In genomic region chr2:27050996-27051901, GRCh38 we compare ENCODE assay signal across 8 cellular contexts. TPM values are rescaled to one million over a fixed set of nuclear protein-coding genes. Genes with fewer than 3 reads are reported as not detected.
DNase-seq lines count a peak whose midpoint lies in the region; ATAC-seq and TF ChIP-seq lines count a peak whose summit lies in the region.

AGBL5 (plus strand) TSS chr2:27051668; CDS start chr2:27052959, 1,291 bp downstream.

- peak within 1 kb of the TSS; percentile 52 for H3K27ac ChIP-seq in PC-3 (ENCODE audit: low read length)
- H3K27ac ChIP-seq in epithelial cell of prostate = peak within 1 kb of the TSS; percentile 76

- H3K4me1 ChIP-seq in PC-3 (ENCODE audit: insufficient read depth, low read length) = peaks cover 17% of the 10 kb centered on the region
- H3K4me1 ChIP-seq in mucosa of descending colon (ENCODE audit: low read depth) = peaks cover 15% of the 10 kb centered on the region

- peak; percentile 94 for DNase-seq in DMS53 (lab: John Stamatoyannopoulos, UW)
- DNase-seq in Jurkat, Clone E6-1 (ENCODE audit: low read depth, low spot score) = peak; percentile 95
- peak; percentile 96 for DNase-seq in PC-3
- DNase-seq in activated T-cell treated with anti-CD3 and anti-CD28 coated beads for 4 hours = peak; percentile 94
- DNase-seq in epithelial cell of prostate (ENCODE audit: low read depth, low spot score) = peak; percentile 60
- peak; percentile 97 to 98 (median 98) for DNase-seq in mucosa of descending colon
- DNase-seq in stimulated activated CD8-positive, alpha-beta memory T cell treated with anti-CD3 and anti-CD28 coated beads, Interleukin-4, amount 100 ng/mL, for 1 hour (ENCODE audit: low read depth in 2 of 2, low spot score in 1 of 2) = peak; percentile 91 to 93

- H3K79me2 ChIP-seq in PC-3 (ENCODE audit: low read length) = no peaks in the 10 kb centered on the region

- no peaks in the 10 kb centered on the region for H3K9me2 ChIP-seq in PC-3 (replicated peaks; ENCODE audit: low read length)

- H3K4me2 ChIP-seq in PC-3 (ENCODE audit: low read length) = peak within 1 kb of the TSS; percentile 94

- H3K27me3 ChIP-seq in PC-3 (ENCODE audit: low read length) = no peaks in the 10 kb centered on the region

- TF ChIP-seq CTCF in PC-3 (conservative IDR thresholded peaks at IDR 0.05; ENCODE audit: low read depth, low read length) (no peak), mucosa of descending colon (IDR thresholded peaks at IDR 0.05) (no peak)

- no peaks in the 10 kb centered on the region for H4K20me1 ChIP-seq in PC-3 (ENCODE audit: low read length)

- H3K36me3 ChIP-seq in PC-3 (ENCODE audit: low read depth, low read length) = no peaks in the 10 kb centered on the region
- H3K36me3 ChIP-seq in mucosa of descending colon (ENCODE audit: low read depth) = no peaks in the 10 kb centered on the region

- ATAC-seq in GM21717 (IDR thresholded peaks at IDR 0.05; ENCODE audit: unreplicated experiment) (peak; percentile 58), PC-3 (peak; percentile 54), mucosa of descending colon (peak; percentile 83)

- peak within 1 kb of the TSS; percentile 61 for H3K9ac ChIP-seq in PC-3 (ENCODE audit: low read length)

- CTCF ChIA-PET in PC-3 (lab: Charles Lee) = interaction anchor here (0.5 to 1.0 kb wide), 3 partner anchors 89 to 242 kb away, joined by 3 to 6 read pairs (median 4); no protein-coding TSS in a partner anchor

- H3F3A ChIP-seq in PC-3 (ENCODE audit: low read length, unreplicated experiment) = no peaks in the 10 kb centered on the region

- POLR2A ChIA-PET in PC-3 (lab: Charles Lee; ENCODE audit: unreplicated experiment) = interaction anchor here (0.5 to 1.0 kb wide), 2 partner anchors 83 to 377 kb away, joined by 3 to 5 read pairs; partner anchors contain the start of gene NRBP1

- H3K9me3 ChIP-seq in PC-3 (ENCODE audit: low read length) (no peaks in the 10 kb centered on the region), mucosa of descending colon (no peaks in the 10 kb centered on the region)

- no TSS peak for BruUV-seq in PC-3 (replicated peaks; lab: Mats Ljungman, UMichigan)

- H3K4me3 ChIP-seq in Jurkat, Clone E6-1 (ENCODE audit: low read length) = peak within 1 kb of the TSS; percentile 87
- peak within 1 kb of the TSS; percentile 77 for H3K4me3 ChIP-seq in PC-3 (ENCODE audit: low read length)
- H3K4me3 ChIP-seq in mucosa of descending colon = peak within 1 kb of the TSS; percentile 86

- H2AFZ ChIP-seq in PC-3 (ENCODE audit: low read length) = peak within 1 kb of the TSS; percentile 89

- intact Hi-C loops in PC-3 (cut with micrococcal nuclease) (loop anchor here (1.0 to 2.0 kb wide), 3 partner anchors 18 to 90 kb away; partner anchors contain the start of gene TMEM214), mucosa of descending colon (cut with DNase I, micrococcal nuclease) (no loop called here)

RNA-seq across cellular contexts. Expression of gene AGBL5, which starts in this region (rescaled TPM):
- 42.4 TPM for polyA plus RNA-seq in Jurkat, Clone E6-1 (2012; ENCODE audit: insufficient read depth, insufficient read length)
- 14.1 and 19.2 TPM in 2 replicates for total RNA-seq in PC-3 (2014; rRNA removed)
- 10 to 100 TPM; 16.7 to 20.0 (median 19.2) TPM for total RNA-seq in mucosa of descending colon

Comparison
In these comparisons a context has a peak if more than half of its experiments do, and no peak if none do; other contexts are left out.
1. Peak in every context shown above with its lines: DNase-seq, ATAC-seq, H3K4me3 ChIP-seq and H3K27ac ChIP-seq.